In genomic region chr6:3545156-3545555, GRCh38 we compare ENCODE assay signal across 19 cellular contexts.
"Had no signal": no experiment of that assay in that cellular context is flagged by ENCODE, and none has a peak within 500 bp of the region (broad histone marks: within the 10 kb centered on the region; RNA-seq: fewer than 3 reads in every experiment).

No MANE protein-coding gene starts in this region.

- ATAC-seq: esophagus mucosa; heart left ventricle; natural killer cell; stimulated activated effector memory CD8-positive, alpha-beta T cell treated with anti-CD3 and anti-CD28 coated beads, Interleukin-12 subunit alpha, Interleukin-12 subunit beta, amount 100 ng/mL, for 72 hours; stimulated activated naive CD8-positive, alpha-beta T cell treated with anti-CD3 and anti-CD28 coated beads, Interleukin-15, Interleukin-2, amounts not matched to agents 100 U/mL and 50 U/mL, for 24 hours had no signal

- H3K4me2 ChIP-seq: smooth muscle cell had no signal

- H3K9me3 ChIP-seq: ovary, right atrium auricular region, suprapubic skin, thyroid gland, upper lobe of left lung, uterus had no signal

- H3K4me3 ChIP-seq: coronary artery, heart left ventricle, ovary, right atrium auricular region, smooth muscle cell, suprapubic skin, thyroid gland, upper lobe of left lung, uterus had no signal

- H3K36me3 ChIP-seq: heart left ventricle, ovary, right atrium auricular region, suprapubic skin, thyroid gland, upper lobe of left lung, uterus had no signal

- DNase-seq: effector CD8-positive, alpha-beta T cell; heart left ventricle; hypothalamus; kidney glomerular epithelial cell; mammary epithelial cell; natural killer cell; ovary; stimulated activated CD4-positive, alpha-beta T cell treated with anti-CD3 and anti-CD28 coated beads, Interleukin-4, amount 100 ng/mL, for 1 hour; stimulated activated CD8-positive, alpha-beta memory T cell treated with anti-CD3 and anti-CD28 coated beads, Interleukin-4, amount 100 ng/mL, for 48 hours; stimulated activated naive CD8-positive, alpha-beta T cell treated with anti-CD3 and anti-CD28 coated beads, Interleukin-15, Interleukin-2, amounts not matched to agents 100 U/mL and 50 U/mL, for 24 hours; thyroid gland; upper lobe of left lung; uterus had no signal

- H3K4me1 ChIP-seq: heart left ventricle, right atrium auricular region, suprapubic skin, thyroid gland, upper lobe of left lung, uterus had no signal

- H3K27me3 ChIP-seq: heart left ventricle, ovary, right atrium auricular region, suprapubic skin, thyroid gland, upper lobe of left lung, uterus had no signal

- H3K27ac ChIP-seq: coronary artery, heart left ventricle, ovary, right atrium auricular region, suprapubic skin, thyroid gland, upper lobe of left lung, uterus had no signal
